Comparison of ENCODE assay signal across 20 cellular contexts in the genomic region with DNA sequence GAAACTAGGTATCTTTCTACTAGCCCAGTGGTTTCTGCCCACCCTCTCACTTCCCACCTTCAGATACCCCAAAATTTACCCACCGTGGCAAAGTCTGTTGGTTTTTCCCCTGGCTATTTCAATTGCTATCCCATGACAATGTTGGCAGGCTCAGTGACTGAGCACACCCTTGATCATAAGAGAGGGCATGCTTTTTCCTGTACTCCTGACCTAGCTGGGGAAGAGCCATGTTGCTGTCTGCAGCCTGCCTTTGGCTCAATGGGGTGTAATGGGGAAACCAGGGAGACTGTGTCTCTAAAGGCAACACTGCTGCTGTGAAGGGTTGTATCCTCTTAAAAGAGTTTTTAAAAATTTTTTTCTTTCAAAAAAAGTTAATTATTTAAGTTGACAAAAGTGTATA.
DNase-seq lines count a peak whose midpoint lies in the region; ATAC-seq and TF ChIP-seq lines count a peak whose summit lies in the region.
"Had no signal": no experiment of that assay in that cellular context is flagged by ENCODE, and none has a peak within 500 bp of the region (broad histone marks: within the 10 kb centered on the region; RNA-seq: fewer than 3 reads in every experiment).

No MANE protein-coding gene starts in this region.

- no peaks in the 10 kb centered on the region for H3K27me3 ChIP-seq in right atrium auricular region
- H3K27me3 ChIP-seq in mesenchymal stem cell (ENCODE audit: control insufficient read depth in 1 of 2, insufficient read depth in 1 of 2, low read length in 2 of 2) = peaks cover 0 to 29% of the 10 kb centered on the region in 2 experiments
- no peaks in the 10 kb centered on the region for H3K27me3 ChIP-seq in thyroid gland

- TF ChIP-seq POLR2A in thyroid gland (IDR thresholded peaks at IDR 0.05) = no peak

- no peak overlapping the region for H3K4ac ChIP-seq in mesenchymal stem cell (ENCODE audit: low read depth in 1 of 2, low read length in 2 of 2)

- WGBS in mesenchymal stem cell = 60% methylated on average over 1 of the region's 1 CpG
- WGBS in thyroid gland, 2 donors = 10 to 13% methylated on average over 1 of the region's 1 CpG

- no peak overlapping the region for H3K18ac ChIP-seq in mesenchymal stem cell (ENCODE audit: low read depth in 1 of 2, low read length in 2 of 2)

- no peak overlapping the region for H3K27ac ChIP-seq in right atrium auricular region
- H3K27ac ChIP-seq in mesenchymal stem cell (ENCODE audit: low read length, poor library complexity, severe bottlenecking) = no peak overlapping the region
- no peak overlapping the region for H3K27ac ChIP-seq in thyroid gland
- H3K27ac ChIP-seq: C4-2B had no signal

- no peak overlapping the region for H2BK5ac ChIP-seq in mesenchymal stem cell (ENCODE audit: low read depth, low read length, poor library complexity, severe bottlenecking)

- peak overlapping the region; percentile 27 for H3K9ac ChIP-seq in mesenchymal stem cell (ENCODE audit: low read length)

- H4K8ac ChIP-seq in mesenchymal stem cell (ENCODE audit: low read length) = no peak overlapping the region

- intact Hi-C loops in Right ventricle myocardium superior (cut with DNase I) (no loop called here), left cardiac atrium (cut with DNase I) (no loop called here), thyroid gland (cut with DNase I) (no loop called here)

- TF ChIP-seq CTCF in right atrium auricular region (IDR thresholded peaks at IDR 0.05) (no peak), thyroid gland (IDR thresholded peaks at IDR 0.05) (no peak)

- H2AK5ac ChIP-seq in mesenchymal stem cell (ENCODE audit: low read length, severe bottlenecking) = no peak overlapping the region

- no peak overlapping the region for H3K14ac ChIP-seq in mesenchymal stem cell (ENCODE audit: low read length in 2 of 2)

- H3K79me1 ChIP-seq in mesenchymal stem cell (replicated peaks; ENCODE audit: low read length, poor library complexity, severe bottlenecking) = no peaks in the 10 kb centered on the region

- no peak overlapping the region for H2BK12ac ChIP-seq in mesenchymal stem cell (ENCODE audit: low read length in 2 of 2)

- H3K4me2 ChIP-seq in mesenchymal stem cell (ENCODE audit: low read length, poor library complexity, severe bottlenecking) = no peak overlapping the region

- H4K91ac ChIP-seq in mesenchymal stem cell (ENCODE audit: low read length) = no peak overlapping the region

- peaks cover 0 to 18% of the 10 kb centered on the region in 2 donors for H3K4me1 ChIP-seq in right atrium auricular region
- no peaks in the 10 kb centered on the region for H3K4me1 ChIP-seq in mesenchymal stem cell (ENCODE audit: control insufficient read depth, insufficient read depth, low read depth, low read length)
- H3K4me1 ChIP-seq in thyroid gland = peaks cover 15 to 19% of the 10 kb centered on the region in 2 donors

- H3K4me3 ChIP-seq in right atrium auricular region (no peak overlapping the region), mesenchymal stem cell (ENCODE audit: insufficient read depth in 1 of 2, low read depth in 1 of 2, low read length in 2 of 2) (no peak overlapping the region), thyroid gland (replicated peaks in 1 of 3) (no peak overlapping the region)

- H2AFZ ChIP-seq in mesenchymal stem cell (ENCODE audit: low read depth, low read length) = no peak overlapping the region

- H3K23ac ChIP-seq in mesenchymal stem cell (ENCODE audit: low read length in 2 of 2) = no peak overlapping the region

- H2BK120ac ChIP-seq in mesenchymal stem cell (ENCODE audit: low read depth, low read length) = no peak overlapping the region

- DNase-seq in Right ventricle myocardium superior (no peak), right atrium auricular region (ENCODE audit: low spot score) (no peak), left cardiac atrium (no peak), mesenchymal stem cell (no peak), thyroid gland (peak; percentile 23 to 45), GM19240 (ENCODE audit: insufficient read length, low spot score) (no peak), NCI-H128 (lab: John Stamatoyannopoulos, UW; ENCODE audit: unreplicated experiment) (no peak)
- DNase-seq: 8988T; AML-193; Calu3; CD8-positive, alpha-beta memory T cell; DMS153; MV-4-11; NCI-H1105 treated with DMSO at 0.1 percent for 48 hours; NCI-H1694 treated with DMSO at 0.1 percent for 48 hours; NCI-H446 treated with DMSO at 0.1 percent for 48 hours; NCI-H526 treated with DMSO at 0.1 percent for 48 hours; SHP77 had no signal

- H3K9me3 ChIP-seq in right atrium auricular region (no peaks in the 10 kb centered on the region), mesenchymal stem cell (ENCODE audit: control insufficient read depth, low read length) (no peaks in the 10 kb centered on the region), thyroid gland (no peaks in the 10 kb centered on the region)

- ATAC-seq in Right ventricle myocardium superior (ENCODE audit: poor library complexity) (peak; percentile 89), left cardiac atrium (peak; percentile 31 to 82), HG03565 (IDR thresholded peaks at IDR 0.05; ENCODE audit: unreplicated experiment) (no peak)

- no peak overlapping the region for H2BK15ac ChIP-seq in mesenchymal stem cell (ENCODE audit: low read depth, poor library complexity, severe bottlenecking)

- H3K36me3 ChIP-seq in right atrium auricular region = no peaks in the 10 kb centered on the region
- no peaks in the 10 kb centered on the region for H3K36me3 ChIP-seq in mesenchymal stem cell (ENCODE audit: control insufficient read depth in 1 of 2, insufficient read depth in 2 of 2, low read depth in 1 of 2, low read length in 2 of 2)
- no peaks in the 10 kb centered on the region for H3K36me3 ChIP-seq in thyroid gland

Comparison
In these comparisons a context has a peak if more than half of its experiments do, and no peak if none do; other contexts are left out.
1. DNase-seq: peak in thyroid gland (2 of 2); none in Right ventricle myocardium superior (single experiment), right atrium auricular region (single experiment), left cardiac atrium (single experiment), mesenchymal stem cell (single experiment), GM19240 (single experiment) and NCI-H128 (single experiment).